14 cellular contexts compared by ENCODE assay signal in genomic region chr5:67297802-67298532, GRCh38.
A peak's percentile ranks its signal among the peaks of the same experiment; 100 is the strongest.
DNase-seq lines count a peak whose midpoint lies in the region; ATAC-seq and TF ChIP-seq lines count a peak whose summit lies in the region.
"Had no signal": no experiment of that assay in that cellular context is flagged by ENCODE, and none has a peak within 500 bp of the region (broad histone marks: within the 10 kb centered on the region; RNA-seq: fewer than 3 reads in every experiment).

No MANE protein-coding gene starts in this region.

- no peak overlapping the region for H3K4ac ChIP-seq in IMR-90 (ENCODE audit: low read depth, low read length)

- peak overlapping the region; percentile 45; the same call in 1 of the 2 replicates for H2BK20ac ChIP-seq in IMR-90 (ENCODE audit: low read depth, low read length)

- H2BK120ac ChIP-seq in IMR-90 (ENCODE audit: low read depth, low read length): 0 out of 2 replicates have a peak overlapping the region, but pooled peaks have one; percentile 14

- no peak overlapping the region for H2BK5ac ChIP-seq in IMR-90 (ENCODE audit: low read depth, low read length, poor library complexity, severe bottlenecking)

- intact Hi-C loops in Caco-2 (cut with micrococcal nuclease; ENCODE audit: unreplicated experiment) (no loop called here), IMR-90 (cut with micrococcal nuclease) (no loop called here), uterus (cut with DNase I; ENCODE audit: low total_unique reads) (no loop called here), esophagus muscularis mucosa (cut with DNase I) (no loop called here)

- no peaks in the 10 kb centered on the region for H3K27me3 ChIP-seq in Caco-2 (replicated peaks; ENCODE audit: control insufficient read depth, insufficient read depth, low read length)
- H3K27me3 ChIP-seq in IMR-90 (ENCODE audit: control insufficient read depth, insufficient read depth, low read length): no peaks in the 10 kb centered on the region
- H3K27me3 ChIP-seq in uterus: no peaks in the 10 kb centered on the region
- no peaks in the 10 kb centered on the region for H3K27me3 ChIP-seq in tibial nerve
- H3K27me3 ChIP-seq in esophagus muscularis mucosa: no peaks in the 10 kb centered on the region
- H3K27me3 ChIP-seq: BLaER1 had no signal

- H3K27me3 Mint-ChIP-seq in Caco-2 (ENCODE audit: insufficient read depth, unreplicated experiment): peaks cover 10% of the 10 kb centered on the region

- TF ChIP-seq EP300 in tibial nerve (IDR thresholded peaks at IDR 0.05): no peak
- TF ChIP-seq EP300 in esophagus muscularis mucosa (IDR thresholded peaks at IDR 0.05): no peak

- H3K9ac ChIP-seq in IMR-90 (ENCODE audit: low read depth, low read length): no peak overlapping the region
- H3K9ac ChIP-seq: BLaER1 had no signal

- no peak for TF ChIP-seq RAD21 in IMR-90 (IDR thresholded peaks at IDR 0.05; ENCODE audit: low read length)

- dilution Hi-C loops in IMR-90 (cut with HindIII; ENCODE audit: low sequenced_read_pairs, unreplicated experiment): no loop called here

- 0 out of 2 replicates have a peak, but pooled peaks cover 8% of the 10 kb centered on the region for H3K9me1 ChIP-seq in IMR-90 (ENCODE audit: insufficient read depth, low read length)

- no peaks in the 10 kb centered on the region for H3K79me1 ChIP-seq in IMR-90 (ENCODE audit: low read depth in 1 of 2, low read length in 2 of 2)

- H4K8ac ChIP-seq in IMR-90 (ENCODE audit: low read depth in 2 of 2, low read length in 2 of 2): no peak overlapping the region

- H2AK9ac ChIP-seq in IMR-90 (replicated peaks; ENCODE audit: low read depth, low read length, poor library complexity): no peak overlapping the region

- BruUV-seq in Caco-2 (replicated peaks; lab: Mats Ljungman, UMichigan) (no TSS peak), IMR-90 (replicated peaks; lab: Mats Ljungman, UMichigan) (no TSS peak)

- H3K36me3 ChIP-seq in Caco-2 (ENCODE audit: control insufficient read depth, insufficient read depth, low read length) (no peaks in the 10 kb centered on the region), IMR-90 (ENCODE audit: control insufficient read depth, insufficient read depth, low read length) (no peaks in the 10 kb centered on the region), uterus (no peaks in the 10 kb centered on the region), tibial nerve (no peaks in the 10 kb centered on the region), esophagus muscularis mucosa (no peaks in the 10 kb centered on the region)
- H3K36me3 ChIP-seq: BLaER1 had no signal

- H3K9me3 ChIP-seq in Caco-2: no peaks in the 10 kb centered on the region
- H3K9me3 ChIP-seq in IMR-90 (ENCODE audit: control insufficient read depth, insufficient read depth, low read length): no peaks in the 10 kb centered on the region
- no peaks in the 10 kb centered on the region for H3K9me3 ChIP-seq in uterus
- H3K9me3 ChIP-seq in tibial nerve: no peaks in the 10 kb centered on the region
- no peaks in the 10 kb centered on the region for H3K9me3 ChIP-seq in esophagus muscularis mucosa
- H3K9me3 ChIP-seq: BLaER1 had no signal

- H4K5ac ChIP-seq in IMR-90 (ENCODE audit: low read depth, low read length): no peak overlapping the region

- CTCF ChIA-PET in Caco-2 (lab: Charles Lee): no interaction called here
- CTCF ChIA-PET in IMR-90 (lab: Yijun Ruan, JAX): no interaction called here

- no peak overlapping the region for H3K18ac ChIP-seq in IMR-90 (ENCODE audit: low read depth, low read length)

- H3K14ac ChIP-seq in IMR-90 (replicated peaks; ENCODE audit: low read depth, low read length): 0 out of 2 replicates have a peak overlapping the region, but pooled peaks have one; percentile 5

- H2AK5ac ChIP-seq in IMR-90 (ENCODE audit: low read depth, low read length): peak overlapping the region; percentile 21; the same call in 1 of the 2 replicates

- POLR2A ChIA-PET in Caco-2 (lab: Charles Lee): no interaction called here
- POLR2A ChIA-PET in IMR-90 (lab: Charles Lee; ENCODE audit: unreplicated experiment): no interaction called here

- H4K20me1 ChIP-seq in IMR-90 (ENCODE audit: insufficient read depth, low read length): no peaks in the 10 kb centered on the region
- H4K20me1 ChIP-seq: BLaER1 had no signal

- no peak overlapping the region for H3K23ac ChIP-seq in IMR-90 (ENCODE audit: low read depth, low read length)

- H4K91ac ChIP-seq in IMR-90 (ENCODE audit: insufficient read depth, low read depth, low read length): no peak overlapping the region

- H3K9me3 Mint-ChIP-seq in Caco-2 (ENCODE audit: unreplicated experiment): no peaks in the 10 kb centered on the region
- H3K9me3 Mint-ChIP-seq: H9 had no signal

- 84% methylated on average over 4 of the region's 5 CpGs; no CpG with 5 or more reads in 1 of the 2 experiments for WGBS in IMR-90 (ENCODE audit: extremely low coverage in 2 of 2, insufficient read length in 1 of 2), 2 experiments
- 98 to 99% methylated on average over 5 of the region's 5 CpGs for WGBS in tibial nerve, 2 donors
- 93% methylated on average over 5 of the region's 5 CpGs for WGBS in esophagus muscularis mucosa

- no peak overlapping the region for H3K56ac ChIP-seq in IMR-90 (ENCODE audit: extremely low read depth, insufficient read depth, low read length)

- peaks cover 7% of the 10 kb centered on the region for H3K4me1 Mint-ChIP-seq in Caco-2 (ENCODE audit: low read depth, unreplicated experiment)
- H3K4me1 Mint-ChIP-seq: CD4-positive, alpha-beta memory T cell; H9 had no signal

- no peak overlapping the region for H3K27ac Mint-ChIP-seq in Caco-2 (ENCODE audit: unreplicated experiment)
- H3K27ac Mint-ChIP-seq: CD4-positive, alpha-beta memory T cell; H9 had no signal

- no peak for TF ChIP-seq POLR2A in IMR-90 (IDR thresholded peaks at IDR 0.05; ENCODE audit: low read depth, low read length)
- no peak for TF ChIP-seq POLR2A in uterus (IDR thresholded peaks at IDR 0.05)
- TF ChIP-seq POLR2A in tibial nerve (IDR thresholded peaks at IDR 0.05): no peak
- TF ChIP-seq POLR2A in esophagus muscularis mucosa (IDR thresholded peaks at IDR 0.05; ENCODE audit: low read depth): no peak

- no peak for ATAC-seq in IMR-90 (ENCODE audit: low read depth)
- ATAC-seq in GM19452 (IDR thresholded peaks at IDR 0.05; ENCODE audit: unreplicated experiment): no peak
- ATAC-seq: GM12878 had no signal

- no peak overlapping the region for H3K4me3 ChIP-seq in Caco-2 (ENCODE audit: low read depth, low read length)
- no peak overlapping the region for H3K4me3 ChIP-seq in IMR-90 (ENCODE audit: insufficient read depth, low read depth, low read length)
- no peak overlapping the region for H3K4me3 ChIP-seq in uterus
- H3K4me3 ChIP-seq in tibial nerve: no peak overlapping the region
- no peak overlapping the region for H3K4me3 ChIP-seq in esophagus muscularis mucosa
- H3K4me3 ChIP-seq: BLaER1, GM12878 had no signal

- H2BK15ac ChIP-seq in IMR-90 (ENCODE audit: low read depth, low read length): 0 out of 3 replicates have a peak overlapping the region, but pooled peaks have one; percentile 63

- TF ChIP-seq CTCF in Caco-2 (IDR thresholded peaks at IDR 0.05; ENCODE audit: insufficient read depth in 1 of 2, low read depth in 1 of 2, low read length in 1 of 2, severe bottlenecking in 1 of 2, unreplicated experiment in 1 of 2) (no peak), IMR-90 (conservative IDR thresholded peaks at IDR 0.05; ENCODE audit: low read depth, low read length) (no peak), uterus (IDR thresholded peaks at IDR 0.05) (no peak), tibial nerve (IDR thresholded peaks at IDR 0.05) (no peak), esophagus muscularis mucosa (IDR thresholded peaks at IDR 0.05) (no peak)

- DNase-seq in Caco-2 (peak; percentile 11 to 51), IMR-90 (no peak), islet precursor cell (peak; percentile 68), uterus (no peak), tibial nerve (ENCODE audit: low spot score in 2 of 2) (no peak), esophagus muscularis mucosa (ENCODE audit: extremely low spot score) (no peak)
- DNase-seq: 8988T; Calu3; CD4-positive, alpha-beta memory T cell; H9 had no signal

- no peaks in the 10 kb centered on the region for H3K36me3 Mint-ChIP-seq in Caco-2 (ENCODE audit: insufficient read depth, unreplicated experiment)
- H3K36me3 Mint-ChIP-seq: CD4-positive, alpha-beta memory T cell had no signal

- in situ Hi-C loops in IMR-90 (cut with MboI; ENCODE audit: low sequenced_read_pairs): no loop called here

- H3K4me3 Mint-ChIP-seq in Caco-2 (ENCODE audit: unreplicated experiment): no peak overlapping the region
- H3K4me3 Mint-ChIP-seq: CD14-positive monocyte; CD4-positive, alpha-beta memory T cell; H9 had no signal

- no peak overlapping the region for H2AFZ ChIP-seq in IMR-90 (replicated peaks; ENCODE audit: low read length, poor library complexity)

- H3K27ac ChIP-seq in IMR-90 (ENCODE audit: insufficient read depth, low read length) (no peak overlapping the region), uterus (peak overlapping the region; percentile 91 to 94), tibial nerve (peak overlapping the region in 1 of 4 donors; percentile 34), esophagus muscularis mucosa (replicated peaks in 1 of 4) (peak overlapping the region in 2 of 4 donors; percentile 83 to 86)
- H3K27ac ChIP-seq: BLaER1 had no signal

- H3K4me1 ChIP-seq in Caco-2 (no peaks in the 10 kb centered on the region), IMR-90 (ENCODE audit: control insufficient read depth, insufficient read depth, low read length) (peaks cover 6% of the 10 kb centered on the region), uterus (peaks cover 0 to 10% of the 10 kb centered on the region in 2 donors), tibial nerve (peaks cover 0 to 63% (median 31%) of the 10 kb centered on the region in 4 donors), esophagus muscularis mucosa (peaks cover 18 to 76% (median 62%) of the 10 kb centered on the region in 4 donors)

- no peak overlapping the region for H3K4me2 ChIP-seq in IMR-90 (ENCODE audit: low read depth, low read length)
- H3K4me2 ChIP-seq: BLaER1 had no signal

TF ChIP-seq in IMR-90, 13 proteins besides CTCF, POLR2A, EP300 and RAD21 (continues in another document):
- TF ChIP-seq NFE2L2 (IDR thresholded peaks at IDR 0.05; ENCODE audit: low read depth, low read length): no peak
- no peak for TF ChIP-seq SMC3 (IDR thresholded peaks at IDR 0.05; ENCODE audit: low read depth, low read length)
- TF ChIP-seq ELK1 (IDR thresholded peaks at IDR 0.05; ENCODE audit: borderline replicate concordance, low read depth, low read length): no peak
- TF ChIP-seq FOS (IDR thresholded peaks at IDR 0.05; ENCODE audit: low read depth, low read length): no peak
- TF ChIP-seq MXI1 (IDR thresholded peaks at IDR 0.05; ENCODE audit: borderline replicate concordance, low read depth, low read length): no peak
- no peak for TF ChIP-seq BHLHE40 (IDR thresholded peaks at IDR 0.05; ENCODE audit: low read depth, low read length)

Comparison
In these comparisons a context has a peak if more than half of its experiments do, and no peak if none do; other contexts are left out.
1. DNase-seq: peak in Caco-2 (2 of 2) and islet precursor cell (single experiment); none in IMR-90 (single experiment), uterus (0 of 2), tibial nerve (0 of 2) and esophagus muscularis mucosa (single experiment).